ENCODE assay signal across 18 cellular contexts in the genomic region with DNA sequence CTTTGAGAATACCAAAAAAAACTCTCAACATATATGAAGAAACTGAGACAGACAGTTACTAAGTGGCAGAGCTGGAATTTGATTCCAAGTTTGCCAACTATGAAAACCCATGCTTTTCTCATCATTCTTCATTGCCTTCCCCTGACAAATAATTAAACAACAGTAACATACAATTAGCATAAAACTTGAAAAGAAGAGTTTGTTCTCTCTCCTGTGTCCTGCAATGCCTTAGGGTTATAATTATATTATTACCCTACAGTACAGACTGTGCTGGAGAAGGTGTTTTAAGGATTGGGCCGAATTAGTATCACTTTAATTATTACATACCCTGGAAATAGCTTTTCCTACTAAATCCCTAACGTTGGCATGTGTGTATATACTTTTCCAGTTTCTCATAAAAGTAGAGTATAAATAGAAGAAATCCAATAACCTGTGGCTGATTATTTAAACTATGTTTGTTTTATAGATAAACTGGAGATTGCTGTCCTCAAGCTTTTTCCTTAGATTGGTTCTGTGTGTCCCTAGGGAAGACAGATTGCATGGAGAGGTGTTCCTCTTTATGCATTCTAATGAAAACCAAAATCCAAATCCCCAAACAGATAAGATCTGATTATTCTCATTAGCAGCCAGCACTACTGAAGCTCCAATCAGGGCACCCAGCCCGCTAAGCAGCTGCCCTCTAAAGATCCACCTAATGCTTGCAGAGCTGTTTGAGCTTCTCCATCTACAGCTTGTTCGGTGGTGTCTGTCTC.
A peak's percentile ranks its signal among the peaks of the same experiment; 100 is the strongest.
DNase-seq lines count a peak whose midpoint lies in the region; ATAC-seq, FAIRE-seq and TF ChIP-seq lines count a peak whose summit lies in the region.
"Had no signal": no experiment of that assay in that cellular context is flagged by ENCODE, and none has a peak within 500 bp of the region (broad histone marks: within the 10 kb centered on the region; RNA-seq: fewer than 3 reads in every experiment).

No MANE protein-coding gene starts in this region.

- H3K4ac ChIP-seq in H1 (replicated peaks; ENCODE audit: insufficient read length, low read depth, low read length), result no peak overlapping the region

- no peaks in the 10 kb centered on the region for H3K23me2 ChIP-seq in H1 (ENCODE audit: low read depth, low read length)

- H3K14ac ChIP-seq in H1 (ENCODE audit: insufficient read length), result no peak overlapping the region

- H2BK12ac ChIP-seq in H1 (ENCODE audit: low read depth, low read length), result no peak overlapping the region

- TF ChIP-seq EP300 in H1 (IDR thresholded peaks at IDR 0.05; ENCODE audit: borderline replicate concordance in 1 of 2, low read depth in 2 of 2, low read length in 2 of 2), result no peak

- H4K5ac ChIP-seq in H1 (ENCODE audit: insufficient read length, low read depth, low read length), result no peak overlapping the region

- no peaks in the 10 kb centered on the region for H3K9me3 ChIP-seq in BE2C
- H3K9me3 ChIP-seq in H1 (ENCODE audit: insufficient read depth in 2 of 2, low read depth in 1 of 2, low read length in 1 of 2), result peaks cover 18 to 19% of the 10 kb centered on the region in 2 experiments

- CTCF ChIA-PET in H1 (lab: Charles Lee; ENCODE audit: partially characterized antibody) (interaction anchor here (0.6 to 4.2 kb wide), 7 partner anchors 13 to 283 kb away, joined by 3 to 23 read pairs (median 4); no protein-coding TSS in a partner anchor), WTC11 (lab: Charles Lee) (interaction anchor here (1.0 to 1.1 kb wide), 2 partner anchors 20 to 21 kb away, joined by 4 to 5 read pairs; no protein-coding TSS in a partner anchor)

- no peak overlapping the region for H3K23ac ChIP-seq in H1 (ENCODE audit: insufficient read length)

- H3K27ac ChIP-seq in H1 (ENCODE audit: low read depth, low read length), result no peak overlapping the region
- H3K27ac ChIP-seq: BLaER1 treated with 17β-estradiol and CSF1 and Interleukin-3, amounts not matched to agents 10 nM and 100 nM; Peyer's patch had no signal

- H3K9me3 Mint-ChIP-seq in WTC11, result no peaks in the 10 kb centered on the region; the same call in 1 of the 2 replicates
- H3K9me3 Mint-ChIP-seq in activated CD4-positive, alpha-beta T cell treated with anti-CD3 and anti-CD28 coated beads, Interleukin-2, amount 10 ng/mL, durations not matched to agents 24 days and 14 days, result peaks cover 9% of the 10 kb centered on the region

- TF ChIP-seq CTCF in BE2C (IDR thresholded peaks at IDR 0.05; ENCODE audit: low read depth, low read length), result no peak
- TF ChIP-seq CTCF in H1 (IDR thresholded peaks at IDR 0.05; ENCODE audit: control extremely low read depth in 1 of 3, insufficient read depth in 1 of 3, low read depth in 1 of 3, low read length in 3 of 3), result no peak
- TF ChIP-seq CTCF in WTC11 (IDR thresholded peaks at IDR 0.05), result no peak
- TF ChIP-seq CTCF in GM13977 (IDR thresholded peaks at IDR 0.05; ENCODE audit: extremely low read depth, insufficient read depth, missing control alignments), result no peak

- H3K27me3 ChIP-seq in BE2C (no peaks in the 10 kb centered on the region), H1 (replicated peaks in 1 of 4; ENCODE audit: control insufficient read depth in 3 of 4, extremely low read depth in 1 of 4, insufficient read depth in 3 of 4, low read length in 3 of 4) (no peaks in the 10 kb centered on the region)
- H3K27me3 ChIP-seq: BLaER1 treated with 17β-estradiol and CSF1 and Interleukin-3, amounts not matched to agents 10 nM and 100 nM; Peyer's patch had no signal

- peak overlapping the region; percentile 64 for H2AFZ ChIP-seq in H1 (ENCODE audit: low read length)

- H3K9ac ChIP-seq in H1 (replicated peaks in 1 of 4; ENCODE audit: extremely low read depth in 1 of 4, low read depth in 3 of 4, low read length in 3 of 4), result no peak overlapping the region
- H3K9ac ChIP-seq: BLaER1 treated with 17β-estradiol and CSF1 and Interleukin-3, amounts not matched to agents 10 nM and 100 nM had no signal

- H4K20me1 ChIP-seq in H1 (replicated peaks in 1 of 2; ENCODE audit: control insufficient read depth in 1 of 2, insufficient read depth in 2 of 2, low read length in 2 of 2), result no peaks in the 10 kb centered on the region
- H4K20me1 ChIP-seq: BLaER1 treated with 17β-estradiol and CSF1 and Interleukin-3, amounts not matched to agents 10 nM and 100 nM had no signal

- H3K36me3 Mint-ChIP-seq in WTC11, result peaks cover 19% of the 10 kb centered on the region
- no peaks in the 10 kb centered on the region for H3K36me3 Mint-ChIP-seq in activated CD4-positive, alpha-beta T cell treated with anti-CD3 and anti-CD28 coated beads, Interleukin-2, amount 10 ng/mL, durations not matched to agents 24 days and 14 days (ENCODE audit: low read depth)

- no peak overlapping the region for H3K4me3 Mint-ChIP-seq in WTC11
- H3K4me3 Mint-ChIP-seq in activated CD4-positive, alpha-beta T cell treated with anti-CD3 and anti-CD28 coated beads, Interleukin-2, amount 10 ng/mL, durations not matched to agents 24 days and 14 days, result no peak overlapping the region

- no peak for FAIRE-seq in H1 (lab: Jason Lieb, UNC)
- FAIRE-seq: TTC549 had no signal

- no peaks in the 10 kb centered on the region; the same call in 1 of the 2 replicates for H3K79me1 ChIP-seq in H1 (ENCODE audit: low read depth, low read length)

- H4K91ac ChIP-seq in H1 (replicated peaks; ENCODE audit: insufficient read length, low read length), result no peak overlapping the region

- no peak for TF ChIP-seq POLR2A in H1 (IDR thresholded peaks at IDR 0.05; ENCODE audit: control extremely low read depth in 1 of 2, low read depth in 2 of 2, low read length in 2 of 2)

- POLR2A ChIA-PET in H1 (lab: Charles Lee; ENCODE audit: partially characterized antibody), result no interaction called here
- POLR2A ChIA-PET in WTC11 (lab: Charles Lee), result no interaction called here

- H3K4me3 ChIP-seq in BE2C (ENCODE audit: low read depth, low read length) (peak overlapping the region; percentile 45), H1 (ENCODE audit: extremely low read depth in 1 of 4, insufficient read depth in 2 of 4, low read depth in 3 of 4, low read length in 4 of 4) (no peak overlapping the region)
- H3K4me3 ChIP-seq: BLaER1 treated with 17β-estradiol and CSF1 and Interleukin-3, amounts not matched to agents 10 nM and 100 nM; HAP-1; Peyer's patch had no signal

- no peak overlapping the region for H2BK15ac ChIP-seq in H1 (ENCODE audit: low read length)

- H2AK5ac ChIP-seq in H1 (ENCODE audit: low read depth, low read length), result no peak overlapping the region

- H2BK20ac ChIP-seq in H1 (ENCODE audit: low read length), result no peak overlapping the region

- DNase-seq in BE2C (peak; percentile 15), DMS 273 treated with DMSO at 0.1 percent for 48 hours (lab: John Stamatoyannopoulos, UW) (peak; percentile 35), NCI-H524 treated with DMSO at 0.1 percent for 48 hours (lab: John Stamatoyannopoulos, UW) (peak; percentile 75), H1 (ENCODE audit: low read depth in 1 of 2, low spot score in 2 of 2) (no peak), WTC11 (ENCODE audit: low spot score) (no peak), GM13977 (ENCODE audit: low spot score) (no peak), OCI-M2 (lab: John Stamatoyannopoulos, UW; ENCODE audit: unreplicated experiment) (no peak)
- no peak for DNase-seq in activated CD4-positive, alpha-beta T cell treated with anti-CD3 and anti-CD28 coated beads, Interleukin-2, amount 10 ng/mL, durations not matched to agents 24 days and 14 days
- DNase-seq: NCI-H1048, NCI-H1436 treated with DMSO at 0.1 percent for 48 hours, NCI-H2029 treated with DMSO at 0.1 percent for 48 hours, NCI-H446, NCI-H774, Peyer's patch, T-helper 2 cell had no signal

- H3K79me2 ChIP-seq in H1 (ENCODE audit: control insufficient read depth in 1 of 2, insufficient read depth in 2 of 2, low read length in 2 of 2), result no peaks in the 10 kb centered on the region

- in situ Hi-C loops in GM13977 (cut with MboI; ENCODE audit: low pct_unique_long_range_greater_than_20kb, low sequenced_read_pairs, unreplicated experiment), result no loop called here

- ATAC-seq in WTC11, result no peak

- no peak for TF ChIP-seq RAD21 in H1 (IDR thresholded peaks at IDR 0.05 in 1 of 2, conservative IDR thresholded peaks at IDR 0.05 in 1 of 2; ENCODE audit: low read depth in 2 of 2, low read length in 2 of 2)

- no peak overlapping the region for H2BK5ac ChIP-seq in H1 (ENCODE audit: low read depth, low read length)

- no peaks in the 10 kb centered on the region for H3K36me3 ChIP-seq in BE2C
- no peaks in the 10 kb centered on the region for H3K36me3 ChIP-seq in H1 (ENCODE audit: control insufficient read depth in 2 of 4, insufficient read depth in 4 of 4, low read length in 3 of 4)
- H3K36me3 ChIP-seq: HAP-1, Peyer's patch had no signal

- H3K4me1 ChIP-seq in BE2C, result peaks cover 3% of the 10 kb centered on the region; the same call in 1 of the 2 replicates
- no peaks in the 10 kb centered on the region for H3K4me1 ChIP-seq in H1 (replicated peaks in 1 of 4; ENCODE audit: control insufficient read depth in 3 of 4, insufficient read depth in 4 of 4, low read length in 3 of 4)
- H3K4me1 ChIP-seq: BLaER1 treated with 17β-estradiol and CSF1 and Interleukin-3, amounts not matched to agents 10 nM and 100 nM; HAP-1; Peyer's patch had no signal

- WGBS in H1 (ENCODE audit: extremely low coverage in 1 of 2, insufficient coverage in 1 of 2, insufficient read length in 1 of 2, insufficient replicate concordance in 2 of 2, low coverage in 1 of 2, low lambda C conversion rate in 2 of 2, missing lambda C conversion rate in 1 of 2), 2 experiments, result 89% methylated on average over 4 of the region's 4 CpGs; no CpG with 5 or more reads in 1 of the 2 experiments

- no peak overlapping the region for H2BK120ac ChIP-seq in H1 (replicated peaks; ENCODE audit: low read depth, low read length)

- H3K4me2 ChIP-seq in H1 (ENCODE audit: insufficient read depth in 1 of 2, low read depth in 2 of 2, low read length in 2 of 2), result no peak overlapping the region
- H3K4me2 ChIP-seq: BLaER1 treated with 17β-estradiol and CSF1 and Interleukin-3, amounts not matched to agents 10 nM and 100 nM had no signal

- H3K27me3 Mint-ChIP-seq in WTC11 (ENCODE audit: low read depth), result no peaks in the 10 kb centered on the region; the same call in 1 of the 2 replicates
- H3K27me3 Mint-ChIP-seq in activated CD4-positive, alpha-beta T cell treated with anti-CD3 and anti-CD28 coated beads, Interleukin-2, amount 10 ng/mL, durations not matched to agents 24 days and 14 days, result no peaks in the 10 kb centered on the region

- no peak overlapping the region for H3K56ac ChIP-seq in H1 (replicated peaks; ENCODE audit: insufficient read length, low read depth, low read length)

- H3K4me1 Mint-ChIP-seq in WTC11, result no peaks in the 10 kb centered on the region; the same call in 1 of the 2 replicates
- no peaks in the 10 kb centered on the region for H3K4me1 Mint-ChIP-seq in activated CD4-positive, alpha-beta T cell treated with anti-CD3 and anti-CD28 coated beads, Interleukin-2, amount 10 ng/mL, durations not matched to agents 24 days and 14 days

- H4K8ac ChIP-seq in H1 (ENCODE audit: extremely low read depth, insufficient read depth, low read length), result no peak overlapping the region; the same call in 1 of the 2 replicates

- H3K18ac ChIP-seq in H1 (ENCODE audit: extremely low read depth, low read length), result no peak overlapping the region

- no peak overlapping the region for H3K27ac Mint-ChIP-seq in WTC11
- no peak overlapping the region for H3K27ac Mint-ChIP-seq in activated CD4-positive, alpha-beta T cell treated with anti-CD3 and anti-CD28 coated beads, Interleukin-2, amount 10 ng/mL, durations not matched to agents 24 days and 14 days

- intact Hi-C loops in activated CD4-positive, alpha-beta T cell treated with anti-CD3 and anti-CD28 coated beads, Interleukin-2, amount 10 ng/mL, durations not matched to agents 24 days and 14 days (cut with micrococcal nuclease), result no loop called here

Comparison
In these comparisons a context has a peak if more than half of its experiments do, and no peak if none do; other contexts are left out.
1. DNase-seq: peak in BE2C (single experiment), DMS 273 treated with DMSO at 0.1 percent for 48 hours (single experiment) and NCI-H524 treated with DMSO at 0.1 percent for 48 hours (single experiment); none in H1 (0 of 2), WTC11 (single experiment), GM13977 (single experiment), activated CD4-positive, alpha-beta T cell treated with anti-CD3 and anti-CD28 coated beads, Interleukin-2, amount 10 ng/mL, durations not matched to agents 24 days and 14 days (single experiment) and OCI-M2 (single experiment).